27 cellular contexts compared by ENCODE assay signal in the genomic region with DNA sequence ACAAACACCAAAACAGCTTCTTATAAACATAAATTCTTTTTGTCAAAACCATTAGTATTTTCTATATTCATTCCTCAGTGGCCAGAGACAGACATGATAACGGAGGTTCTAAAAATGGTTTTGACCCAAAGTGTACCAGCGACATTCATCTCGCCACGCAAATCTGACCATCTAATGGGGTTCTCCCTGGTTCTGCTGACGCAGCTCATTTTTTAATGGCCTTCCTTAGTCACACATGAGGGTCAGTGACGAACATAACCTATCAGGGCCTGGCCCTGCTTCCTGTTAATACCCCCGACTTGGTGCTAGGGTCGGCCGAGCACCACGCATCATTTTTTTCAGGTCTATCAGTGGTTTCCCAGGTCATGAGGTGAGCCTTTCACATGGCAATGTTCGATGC.
"Had no signal": no experiment of that assay in that cellular context is flagged by ENCODE, and none has a peak within 500 bp of the region (broad histone marks: within the 10 kb centered on the region; RNA-seq: fewer than 3 reads in every experiment).

No MANE protein-coding gene starts in this region.

- H3K4me1 ChIP-seq: suprapubic skin, testis, transverse colon, upper lobe of right lung, uterus, vagina had no signal

- H3K27ac ChIP-seq: stomach, suprapubic skin, testis, thoracic aorta, thyroid gland, tibial artery, tibial nerve, transverse colon, upper lobe of left lung, upper lobe of right lung, uterus, vagina had no signal

- DNase-seq: stimulated activated CD4-positive, alpha-beta T cell treated with anti-CD3 and anti-CD28 coated beads, Interleukin-2, amount 100 ng/mL, for 48 hours; stimulated activated CD4-positive, alpha-beta T cell treated with anti-CD3 and anti-CD28 coated beads, Interleukin-4, amount 100 ng/mL, for 1 hour; stimulated activated CD4-positive, alpha-beta T cell treated with anti-CD3 and anti-CD28 coated beads, Interleukin-4, amount 100 ng/mL, for 24 hours; stimulated activated CD4-positive, alpha-beta T cell treated with anti-CD3 and anti-CD28 coated beads, Interleukin-4, amount 100 ng/mL, for 4 hours; stimulated activated CD8-positive, alpha-beta memory T cell treated with anti-CD3 and anti-CD28 coated beads, Interleukin-4, amount 100 ng/mL, for 48 hours; stimulated activated naive B cell treated with anti-CD40 and anti-IgM and Interleukin-4, amounts not matched to agents 10 μg/mL and 1 μg/mL and 100 μg/mL, for 72 hours; stimulated activated naive CD4-positive, alpha-beta T cell; stimulated activated naive CD4-positive, alpha-beta T cell treated with Interleukin-2 at 50 U/mL for 16 hours; stimulated activated naive CD8-positive, alpha-beta T cell treated with anti-CD3 and anti-CD28 coated beads, Interleukin-15, amount 100 ng/mL, for 72 hours; stimulated activated naive CD8-positive, alpha-beta T cell treated with anti-CD3 and anti-CD28 coated beads, Interleukin-15, Interleukin-2, amounts not matched to agents 100 U/mL and 50 U/mL, for 24 hours; stomach; substantia nigra; testis; thyroid gland; tibial artery; transverse colon; trophoblast cell; upper lobe of left lung; upper lobe of right lung; uterus had no signal

- H3K36me3 ChIP-seq: stomach, suprapubic skin, thoracic aorta, thyroid gland, tibial artery, tibial nerve, transverse colon, upper lobe of left lung, upper lobe of right lung, uterus, vagina had no signal

- FAIRE-seq: urothelium cell line had no signal

- H3K9me3 ChIP-seq: testis, thoracic aorta, thyroid gland, transverse colon, upper lobe of right lung, uterus, vagina had no signal

- H3K4me3 ChIP-seq: stomach, suprapubic skin, testis, thoracic aorta, thyroid gland, tibial artery, tibial nerve, transverse colon, upper lobe of left lung, upper lobe of right lung, uterus, vagina had no signal

- H3K27me3 ChIP-seq: testis, thyroid gland, tibial nerve, transverse colon, upper lobe of left lung, uterus, vagina had no signal

- ATAC-seq: stimulated activated effector memory CD8-positive, alpha-beta T cell treated with anti-CD3 and anti-CD28 coated beads, Interleukin-12 subunit alpha, Interleukin-12 subunit beta, amount 100 ng/mL, for 72 hours; stimulated activated memory B cell treated with anti-CD40 and anti-IgM and Interleukin-4, amounts not matched to agents 10 μg/mL and 1 μg/mL and 100 μg/mL, for 72 hours; stimulated activated naive B cell treated with anti-CD40 and anti-IgM and Interleukin-4, amounts not matched to agents 10 μg/mL and 1 μg/mL and 100 μg/mL, for 72 hours; stimulated activated naive CD8-positive, alpha-beta T cell treated with anti-CD3 and anti-CD28 coated beads, Interleukin-15, amount 100 ng/mL, for 72 hours; stimulated activated naive CD8-positive, alpha-beta T cell treated with anti-CD3 and anti-CD28 coated beads, Interleukin-15, Interleukin-2, amounts not matched to agents 100 U/mL and 50 U/mL, for 24 hours; upper lobe of right lung had no signal
